In the genomic region with DNA sequence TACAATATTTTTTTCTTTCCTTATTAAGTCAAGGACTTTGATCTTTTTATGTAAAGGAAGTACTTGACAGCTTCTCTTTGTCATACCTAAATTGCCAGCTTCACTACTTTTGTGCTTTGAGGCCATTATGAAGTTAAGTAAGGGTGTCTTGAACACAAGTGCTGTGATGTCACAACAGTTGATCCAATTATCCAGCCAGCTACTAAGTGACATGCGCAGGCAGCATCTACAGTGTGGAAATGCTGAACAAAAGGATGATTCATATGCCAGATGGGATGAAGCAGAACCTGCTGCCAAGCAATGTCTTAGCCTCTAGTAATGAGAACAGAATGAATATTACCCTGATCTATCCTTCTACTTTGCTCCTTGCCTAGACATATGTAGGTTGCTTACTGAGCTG, we compare ENCODE assay signal across 10 cellular contexts.
DNase-seq lines count a peak whose midpoint lies in the region; ATAC-seq and TF ChIP-seq lines count a peak whose summit lies in the region.
"Had no signal": no experiment of that assay in that cellular context is flagged by ENCODE, and none has a peak within 500 bp of the region (broad histone marks: within the 10 kb centered on the region; RNA-seq: fewer than 3 reads in every experiment).

No MANE protein-coding gene starts in this region.

- peak; percentile 29 for DNase-seq in Daoy (ENCODE audit: low read depth)
- DNase-seq in NCI-H446 treated with DMSO at 0.1 percent for 48 hours (lab: John Stamatoyannopoulos, UW), result peak; percentile 72
- peak in 7 of 10 donors; percentile 41 to 79 (median 63) for DNase-seq in dorsolateral prefrontal cortex
- DNase-seq in myocyte (ENCODE audit: low read depth), result peak; percentile 73
- no peak for DNase-seq in right atrium auricular region (ENCODE audit: low spot score)
- no peak for DNase-seq in esophagus muscularis mucosa (ENCODE audit: extremely low spot score)

- H3K36me3 ChIP-seq in right atrium auricular region (no peaks in the 10 kb centered on the region), esophagus muscularis mucosa (no peaks in the 10 kb centered on the region)
- H3K36me3 ChIP-seq: SJCRH30 had no signal

- WGBS in esophagus muscularis mucosa, result 71% methylated on average over 1 of the region's 1 CpG

- H3K9me3 ChIP-seq in right atrium auricular region, result no peaks in the 10 kb centered on the region
- no peaks in the 10 kb centered on the region for H3K9me3 ChIP-seq in esophagus muscularis mucosa
- H3K9me3 ChIP-seq: SJCRH30 had no signal

- peak overlapping the region in 44 of 59 donors; percentile 7 to 84 (median 60) for H3K27ac ChIP-seq in dorsolateral prefrontal cortex
- no peak overlapping the region for H3K27ac ChIP-seq in right atrium auricular region
- no peak overlapping the region for H3K27ac ChIP-seq in esophagus muscularis mucosa (replicated peaks in 1 of 4)
- H3K27ac ChIP-seq: SJCRH30 had no signal

- no peak for TF ChIP-seq EP300 in esophagus muscularis mucosa (IDR thresholded peaks at IDR 0.05)

- no peaks in the 10 kb centered on the region for H3K4me1 ChIP-seq in right atrium auricular region
- no peaks in the 10 kb centered on the region for H3K4me1 ChIP-seq in esophagus muscularis mucosa

- intact Hi-C loops in dorsolateral prefrontal cortex (cut with DNase I) (no loop called here), esophagus muscularis mucosa (cut with DNase I) (no loop called here)

- TF ChIP-seq CTCF in dorsolateral prefrontal cortex (IDR thresholded peaks at IDR 0.05 in 54 of 56, conservative IDR thresholded peaks at IDR 0.05 in 2 of 56; ENCODE audit: low read depth in 1 of 56, partially characterized antibody in 56 of 56), result peak in 5 of 56 donors; percentile 11 to 28 (median 17)
- TF ChIP-seq CTCF in right atrium auricular region (IDR thresholded peaks at IDR 0.05), result no peak
- TF ChIP-seq CTCF in esophagus muscularis mucosa (IDR thresholded peaks at IDR 0.05), result no peak

- no peak for TF ChIP-seq POLR2A in esophagus muscularis mucosa (IDR thresholded peaks at IDR 0.05; ENCODE audit: low read depth)

- H3K4me3 ChIP-seq in dorsolateral prefrontal cortex (peak overlapping the region in 4 of 59 donors; percentile 4 to 33 (median 22)), right atrium auricular region (no peak overlapping the region), esophagus muscularis mucosa (no peak overlapping the region)
- H3K4me3 ChIP-seq: SJCRH30 had no signal

- no peaks in the 10 kb centered on the region for H3K27me3 ChIP-seq in dorsolateral prefrontal cortex
- H3K27me3 ChIP-seq in right atrium auricular region, result no peaks in the 10 kb centered on the region
- H3K27me3 ChIP-seq in esophagus muscularis mucosa, result no peaks in the 10 kb centered on the region
- H3K27me3 ChIP-seq: SJCRH30 had no signal

- ATAC-seq in GM19035 (IDR thresholded peaks at IDR 0.05; ENCODE audit: unreplicated experiment) (no peak), HG03378 (IDR thresholded peaks at IDR 0.05; ENCODE audit: unreplicated experiment) (no peak)
- ATAC-seq: sciatic nerve had no signal

Comparison
In these comparisons a context has a peak if more than half of its experiments do, and no peak if none do; other contexts are left out.
1. DNase-seq: peak in Daoy (single experiment), NCI-H446 treated with DMSO at 0.1 percent for 48 hours (single experiment), dorsolateral prefrontal cortex (7 of 10) and myocyte (single experiment); none in right atrium auricular region (single experiment) and esophagus muscularis mucosa (single experiment).
2. H3K27ac ChIP-seq: peak in dorsolateral prefrontal cortex (44 of 59); none in right atrium auricular region (0 of 2) and esophagus muscularis mucosa (0 of 4).